Comparison of ENCODE assay signal across 25 cellular contexts in the genomic region with DNA sequence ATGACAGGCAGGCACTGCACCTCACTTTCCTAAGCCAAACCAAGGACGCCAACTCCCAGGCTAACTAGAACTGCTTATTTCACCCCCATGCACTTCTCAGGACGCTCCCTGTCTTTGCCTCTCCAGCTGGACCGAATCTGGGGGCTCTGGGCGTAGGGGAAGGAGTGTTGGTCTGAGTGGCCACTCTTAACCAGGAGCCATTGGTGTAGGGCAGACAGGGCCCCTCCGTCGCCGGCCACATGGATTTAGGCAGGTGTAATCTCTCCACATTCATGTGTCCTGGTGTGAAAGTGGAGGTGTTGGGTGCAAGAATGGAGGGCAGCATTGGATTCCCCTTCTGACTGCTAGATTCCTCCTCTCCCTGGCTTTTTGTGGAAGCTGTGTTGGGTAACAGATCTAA. TPM values are rescaled to one million over a fixed set of nuclear protein-coding genes. Genes with fewer than 3 reads are reported as not detected.
DNase-seq lines count a peak whose midpoint lies in the region; ATAC-seq and TF ChIP-seq lines count a peak whose summit lies in the region.
"Had no signal": no experiment of that assay in that cellular context is flagged by ENCODE, and none has a peak within 500 bp of the region (broad histone marks: within the 10 kb centered on the region; RNA-seq: fewer than 3 reads in every experiment).

No MANE protein-coding gene starts in this region.

- H3K4me3 ChIP-seq in heart right ventricle = no peak overlapping the region
- no peak overlapping the region for H3K4me3 ChIP-seq in endodermal cell (ENCODE audit: low read length)
- no peak overlapping the region for H3K4me3 ChIP-seq in upper lobe of right lung
- H3K4me3 ChIP-seq: A549; BLaER1 treated with 17β-estradiol and CSF1 and Interleukin-3, amounts not matched to agents 10 nM and 100 nM; GM23248; HAP-1 had no signal

- no peaks in the 10 kb centered on the region for H3K36me3 Mint-ChIP-seq in endodermal cell (ENCODE audit: low read depth)
- no peaks in the 10 kb centered on the region for H3K36me3 Mint-ChIP-seq in Calu3 (ENCODE audit: insufficient read depth, unreplicated experiment)
- H3K36me3 Mint-ChIP-seq: CD14-positive monocyte; CD8-positive, alpha-beta memory T cell had no signal

- H3K4me3 Mint-ChIP-seq in endodermal cell (no peak overlapping the region), Calu3 (ENCODE audit: low read depth, unreplicated experiment) (no peak overlapping the region)
- H3K4me3 Mint-ChIP-seq: CD14-positive monocyte; CD4-positive, alpha-beta T cell; CD8-positive, alpha-beta memory T cell; HFFc6 had no signal

- H3K27ac Mint-ChIP-seq in endodermal cell (no peak overlapping the region), Calu3 (ENCODE audit: unreplicated experiment) (no peak overlapping the region)
- H3K27ac Mint-ChIP-seq: CD4-positive, alpha-beta T cell; CD8-positive, alpha-beta memory T cell; HFFc6 had no signal

- H3K36me3 ChIP-seq in heart right ventricle = no peaks in the 10 kb centered on the region
- H3K36me3 ChIP-seq in endodermal cell (ENCODE audit: control insufficient read depth, insufficient read depth, low read length) = no peaks in the 10 kb centered on the region
- H3K36me3 ChIP-seq in upper lobe of right lung = no peaks in the 10 kb centered on the region
- H3K36me3 ChIP-seq: BE2C; BLaER1 treated with 17β-estradiol and CSF1 and Interleukin-3, amounts not matched to agents 10 nM and 100 nM; HAP-1 had no signal

- peaks cover 0 to 4% (median 0%) of the 10 kb centered on the region in 11 donors for H3K9me3 ChIP-seq in heart right ventricle
- no peaks in the 10 kb centered on the region for H3K9me3 ChIP-seq in endodermal cell (ENCODE audit: control insufficient read depth, low read length)
- no peaks in the 10 kb centered on the region for H3K9me3 ChIP-seq in upper lobe of right lung
- H3K9me3 ChIP-seq: A549, HAP-1 had no signal

- no peak overlapping the region for H3K27ac ChIP-seq in heart right ventricle
- peak overlapping the region; percentile 16 for H3K27ac ChIP-seq in endodermal cell (ENCODE audit: low read depth, low read length)
- no peak overlapping the region for H3K27ac ChIP-seq in upper lobe of right lung
- H3K27ac ChIP-seq: 22Rv1, A549, GM23248 had no signal

- H3K27me3 ChIP-seq in heart right ventricle = peaks cover 0 to 14% (median 11%) of the 10 kb centered on the region in 7 donors
- H3K27me3 ChIP-seq in endodermal cell (ENCODE audit: control insufficient read depth, insufficient read depth, low read length, poor library complexity, severe bottlenecking) = no peaks in the 10 kb centered on the region
- H3K27me3 ChIP-seq in upper lobe of right lung = no peaks in the 10 kb centered on the region
- H3K27me3 ChIP-seq: BLaER1 treated with 17β-estradiol and CSF1 and Interleukin-3, amounts not matched to agents 10 nM and 100 nM had no signal

- no peak for TF ChIP-seq CTCF in heart right ventricle (IDR thresholded peaks at IDR 0.05)
- TF ChIP-seq CTCF in endodermal cell (conservative IDR thresholded peaks at IDR 0.05) = no peak
- TF ChIP-seq CTCF in omental fat pad (IDR thresholded peaks at IDR 0.05) = no peak
- TF ChIP-seq CTCF in upper lobe of right lung (IDR thresholded peaks at IDR 0.05) = no peak
- TF ChIP-seq CTCF in Calu3 (IDR thresholded peaks at IDR 0.05; ENCODE audit: unreplicated experiment) = no peak

- ATAC-seq in heart right ventricle (no peak), omental fat pad (ENCODE audit: low FRiP score) (no peak), upper lobe of right lung (no peak), GM18870 (IDR thresholded peaks at IDR 0.05; ENCODE audit: unreplicated experiment) (no peak)
- ATAC-seq: A549 had no signal

- H3K9ac ChIP-seq in endodermal cell (ENCODE audit: extremely low read depth, low read length, poor library complexity, severe bottlenecking) = no peak overlapping the region
- H3K9ac ChIP-seq: BLaER1 treated with 17β-estradiol and CSF1 and Interleukin-3, amounts not matched to agents 10 nM and 100 nM; GM23248 had no signal

- 89 to 94% methylated on average over 7 of the region's 7 CpGs for WGBS in heart right ventricle, 2 donors
- WGBS in endodermal cell (ENCODE audit: insufficient coverage in 1 of 2, insufficient read length in 1 of 2), 2 experiments = 40 to 87% methylated on average over 1 to 7 of the region's 7 CpGs

- H3K4me1 ChIP-seq in heart right ventricle (no peaks in the 10 kb centered on the region), endodermal cell (ENCODE audit: control insufficient read depth, insufficient read depth, low read length) (no peaks in the 10 kb centered on the region), upper lobe of right lung (peaks cover 11% of the 10 kb centered on the region)
- H3K4me1 ChIP-seq: BE2C, HAP-1 had no signal

- CTCF ChIA-PET in Calu3 (lab: Charles Lee) = no interaction called here

- H3K27me3 Mint-ChIP-seq in endodermal cell (ENCODE audit: insufficient read depth) = peaks cover 2% of the 10 kb centered on the region
- no peaks in the 10 kb centered on the region for H3K27me3 Mint-ChIP-seq in Calu3 (ENCODE audit: unreplicated experiment)

- BruUV-seq in Calu3 (replicated peaks; lab: Mats Ljungman, UMichigan) = no TSS peak

- peaks cover 7% of the 10 kb centered on the region for H3K4me1 Mint-ChIP-seq in endodermal cell
- H3K4me1 Mint-ChIP-seq in Calu3 (ENCODE audit: low read depth, unreplicated experiment) = peaks cover 9% of the 10 kb centered on the region

- H3K9me3 Mint-ChIP-seq in endodermal cell (peaks cover 3% of the 10 kb centered on the region), Calu3 (ENCODE audit: low read depth, unreplicated experiment) (no peaks in the 10 kb centered on the region)
- H3K9me3 Mint-ChIP-seq: CD4-positive, alpha-beta T cell; HFFc6 had no signal

- DNase-seq in cardiac septum (ENCODE audit: low spot score) = peak; percentile 53
- no peak for DNase-seq in heart right ventricle
- no peak for DNase-seq in endodermal cell
- peak; percentile 5 for DNase-seq in omental fat pad (ENCODE audit: low spot score)
- peak; percentile 46 for DNase-seq in upper lobe of right lung
- no peak for DNase-seq in NCI-H748 treated with DMSO at 0.1 percent for 48 hours (lab: John Stamatoyannopoulos, UW)
- no peak for DNase-seq in Calu3
- DNase-seq: ACHN; AML-193; BE2C; CD4-positive, alpha-beta T cell; CD8-positive, alpha-beta memory T cell; DMS53; DMS79 treated with DMSO at 0.1 percent for 48 hours; GF-D8; GM23248; HFFc6 had no signal

- intact Hi-C loops in cardiac septum (cut with DNase I) = no loop called here
- intact Hi-C loops in heart right ventricle (cut with DNase I) = loop anchor here in 1 of 10 donors (5.0 kb wide), 1 partner anchor 39 kb away; no protein-coding TSS in a partner anchor
- intact Hi-C loops in upper lobe of right lung (cut with DNase I) = no loop called here
- intact Hi-C loops in Calu3 (cut with micrococcal nuclease; ENCODE audit: unreplicated experiment) = no loop called here

RNA-seq across cellular contexts. Expression of gene ATP2C2, which starts 9.8 kb away (rescaled TPM):
- not detected for total RNA-seq in cardiac septum
- not detected for total RNA-seq in heart right ventricle
- under 1 TPM in 1 of 2 donors, not detected in 1; 0.01 TPM for polyA plus RNA-seq in heart right ventricle
- 1 to 10 TPM; 2.0 to 2.6 TPM for total RNA-seq in endodermal cell
- 0.71 TPM for polyA plus RNA-seq in endodermal cell (2013, experiment 1 of 2)
- 0.87 TPM for polyA plus RNA-seq in endodermal cell (2013, experiment 2 of 2)
- total RNA-seq in omental fat pad = 1 to 10 TPM in 1 of 4 donors, not detected in 3; 1.3 TPM
- 48.9 TPM for total RNA-seq in upper lobe of right lung
- total RNA-seq in Calu3 (2022) = 30.5 and 33.9 TPM in 2 replicates
- total RNA-seq: CD4-positive, alpha-beta T cell; CD8-positive, alpha-beta memory T cell; Daoy; G401; GM23248; HFFc6 had no signal
- polyA plus RNA-seq: CD14-positive monocyte; CD8-positive, alpha-beta memory T cell had no signal

Comparison
In these comparisons a context has a peak if more than half of its experiments do, and no peak if none do; other contexts are left out.
1. DNase-seq: peak in cardiac septum (single experiment), omental fat pad (single experiment) and upper lobe of right lung (single experiment); none in heart right ventricle (0 of 2), endodermal cell (single experiment), NCI-H748 treated with DMSO at 0.1 percent for 48 hours (single experiment) and Calu3 (single experiment).